In the genomic region with DNA sequence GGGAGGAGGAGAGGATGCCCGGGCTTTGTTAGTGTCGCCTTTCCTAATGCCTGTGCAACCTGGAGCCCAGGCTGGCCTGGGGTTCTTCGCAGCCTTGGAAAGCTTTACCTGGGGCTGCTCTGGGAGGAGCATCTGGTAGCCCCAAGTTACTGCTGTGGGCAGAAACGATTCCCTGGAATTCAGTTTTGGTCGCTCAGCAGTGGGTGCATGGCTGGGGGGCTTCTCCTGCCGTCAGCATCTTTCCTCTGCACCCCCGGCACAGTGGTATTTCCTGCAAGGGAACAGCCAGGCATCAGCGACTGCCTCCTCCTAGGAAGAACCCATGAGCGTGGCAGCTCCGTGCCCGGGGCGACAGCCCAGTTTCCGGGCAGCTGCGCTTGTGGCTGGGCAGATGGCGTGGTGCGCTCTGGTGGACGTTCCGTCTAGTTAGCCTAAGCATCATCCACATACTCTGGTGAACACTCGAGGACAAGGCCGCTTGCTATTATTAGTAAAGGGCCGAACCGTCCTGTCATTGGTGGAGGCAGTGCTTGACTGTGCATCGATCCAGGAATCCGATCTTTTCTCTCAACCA, we compare ENCODE assay signal across 7 cellular contexts.
DNase-seq lines count a peak whose midpoint lies in the region; ATAC-seq, FAIRE-seq and TF ChIP-seq lines count a peak whose summit lies in the region.

No MANE protein-coding gene starts in this region.

- intact Hi-C loops in kidney (cut with DNase I): no loop called here

- H3K9ac ChIP-seq in kidney (ENCODE audit: low read length in 2 of 2): no peak overlapping the region
- H3K9ac ChIP-seq in stomach smooth muscle (ENCODE audit: low read length in 2 of 2): peak overlapping the region; percentile 23 to 51

- FAIRE-seq in kidney (lab: Jason Lieb, UNC): no peak

- no peak overlapping the region for H3K27ac ChIP-seq in kidney (ENCODE audit: low read depth in 2 of 2, low read length in 2 of 2)
- H3K27ac ChIP-seq in stomach smooth muscle (ENCODE audit: low read length): peak overlapping the region; percentile 31

- H3K4me3 ChIP-seq in astrocyte of the cerebellum (ENCODE audit: low read depth, low read length): peak overlapping the region; percentile 56
- H3K4me3 ChIP-seq in kidney (ENCODE audit: low read length in 2 of 2): no peak overlapping the region
- H3K4me3 ChIP-seq in stomach smooth muscle (ENCODE audit: low read length in 2 of 2): peak overlapping the region; percentile 61 to 67

- H3K36me3 ChIP-seq in kidney (ENCODE audit: control insufficient read depth in 1 of 2, insufficient read depth in 2 of 2, low read length in 2 of 2) (peaks cover 0 to 2% of the 10 kb centered on the region in 2 donors), stomach smooth muscle (ENCODE audit: control insufficient read depth in 2 of 2, insufficient read depth in 2 of 2, low read length in 2 of 2) (peaks cover 0 to 4% of the 10 kb centered on the region in 2 donors)

- no peak for ATAC-seq in HG03135 (IDR thresholded peaks at IDR 0.05; ENCODE audit: unreplicated experiment)

- in situ Hi-C loops in astrocyte of the cerebellum (cut with HindIII; ENCODE audit: low sequenced_read_pairs): loop anchor here (25.0 kb wide), 1 partner anchor 273 kb away; no protein-coding TSS in a partner anchor
- in situ Hi-C loops in KBM-7 (cut with MboI; ENCODE audit: low pct_unique_long_range_greater_than_20kb, low sequenced_read_pairs): no loop called here

- peaks cover 3 to 17% of the 10 kb centered on the region in 2 donors for H3K4me1 ChIP-seq in kidney (ENCODE audit: control insufficient read depth in 1 of 2, insufficient read depth in 1 of 2, low read depth in 1 of 2, low read length in 2 of 2)
- H3K4me1 ChIP-seq in stomach smooth muscle (ENCODE audit: control insufficient read depth, insufficient read depth, low read length): peaks cover 66% of the 10 kb centered on the region

- H3K9me3 ChIP-seq in kidney (ENCODE audit: control insufficient read depth in 1 of 2, low read length in 2 of 2) (no peaks in the 10 kb centered on the region), stomach smooth muscle (ENCODE audit: control insufficient read depth in 2 of 2, low read length in 2 of 2) (no peaks in the 10 kb centered on the region)

- TF ChIP-seq CTCF in astrocyte of the cerebellum (IDR thresholded peaks at IDR 0.05; ENCODE audit: low read depth, low read length, missing control alignments): peak; percentile 3
- no peak for TF ChIP-seq CTCF in kidney (IDR thresholded peaks at IDR 0.05; ENCODE audit: borderline replicate concordance, extremely low read depth, insufficient read depth)

- DNase-seq in NCI-H187 treated with DMSO at 0.1 percent for 48 hours (lab: John Stamatoyannopoulos, UW): peak; percentile 68
- no peak for DNase-seq in astrocyte of the cerebellum (ENCODE audit: low read depth)
- peak; percentile 72 for DNase-seq in kidney
- no peak for DNase-seq in central memory CD4-positive, alpha-beta T cell
- no peak for DNase-seq in KBM-7

- H3K27me3 ChIP-seq in stomach smooth muscle (ENCODE audit: control insufficient read depth in 1 of 2, insufficient read depth in 2 of 2, low read length in 2 of 2): no peaks in the 10 kb centered on the region

Comparison
In these comparisons a context has a peak if more than half of its experiments do, and no peak if none do; other contexts are left out.
1. DNase-seq: peak in NCI-H187 treated with DMSO at 0.1 percent for 48 hours (single experiment) and kidney (single experiment); none in astrocyte of the cerebellum (single experiment), central memory CD4-positive, alpha-beta T cell (single experiment) and KBM-7 (single experiment).
2. H3K4me3 ChIP-seq: peak in astrocyte of the cerebellum (single experiment) and stomach smooth muscle (2 of 2); none in kidney (0 of 2).
3. H3K9ac ChIP-seq: peak in stomach smooth muscle (2 of 2); none in kidney (0 of 2).